Comparison of ENCODE assay signal across 9 cellular contexts in the genomic region with DNA sequence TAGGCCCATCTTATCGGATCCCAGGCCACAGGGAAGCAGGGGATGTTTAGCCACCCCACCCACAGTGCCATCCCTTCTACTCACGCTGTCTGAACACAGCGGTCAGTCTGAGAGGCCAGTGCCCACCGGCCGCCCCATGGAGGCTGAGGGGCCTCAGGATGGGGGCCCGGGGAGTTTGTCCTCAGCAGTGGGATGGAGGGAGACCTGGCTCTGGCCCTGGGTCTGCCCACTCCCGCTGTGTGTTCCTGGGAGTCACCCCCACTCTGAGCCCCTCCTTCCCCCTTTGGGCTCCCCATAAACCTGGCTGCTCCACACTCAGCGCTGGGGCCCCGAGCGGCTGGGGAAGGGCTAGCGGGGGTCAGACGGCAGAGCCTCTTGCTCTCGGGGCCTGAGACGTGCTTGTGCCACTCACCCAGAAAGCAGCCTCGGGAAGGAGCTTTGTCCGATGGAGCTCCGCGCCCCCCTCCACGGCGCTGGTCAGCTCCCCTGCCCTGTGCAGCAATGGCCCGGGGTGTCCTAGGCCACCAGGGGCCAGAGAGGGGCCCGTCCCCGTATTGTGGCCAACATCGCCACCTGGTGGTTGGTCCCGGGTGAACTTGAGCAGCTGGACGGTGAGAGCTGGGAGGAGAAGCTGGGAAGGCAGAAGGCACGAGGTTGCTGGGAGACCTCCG. TPM values are rescaled to one million over a fixed set of nuclear protein-coding genes. Genes with fewer than 3 reads are reported as not detected.
DNase-seq lines count a peak whose midpoint lies in the region; ATAC-seq and TF ChIP-seq lines count a peak whose summit lies in the region.
"Had no signal": no experiment of that assay in that cellular context is flagged by ENCODE, and none has a peak within 500 bp of the region (broad histone marks: within the 10 kb centered on the region; RNA-seq: fewer than 3 reads in every experiment).

No MANE protein-coding gene starts in this region.

- H2BK5ac ChIP-seq in neuronal stem cell (ENCODE audit: low read length), result no peak overlapping the region

- peak overlapping the region; percentile 85 for H3K18ac ChIP-seq in neuronal stem cell (ENCODE audit: low read length)

- peak overlapping the region; percentile 53 for H2BK15ac ChIP-seq in neuronal stem cell (ENCODE audit: low read length)

- H3K79me1 ChIP-seq in neuronal stem cell (ENCODE audit: low read depth, low read length), result no peaks in the 10 kb centered on the region

- no CpG with 5 or more reads among the region's 28 CpGs for WGBS in neuronal stem cell (ENCODE audit: extremely low coverage in 2 of 2, insufficient read length in 2 of 2, insufficient replicate concordance in 1 of 2), 2 donors

- H4K8ac ChIP-seq in neuronal stem cell (ENCODE audit: low read depth, low read length), result no peak overlapping the region

- peaks cover 10 to 12% of the 10 kb centered on the region in 2 donors for H3K4me1 ChIP-seq in neuronal stem cell (ENCODE audit: control insufficient read depth in 2 of 2, insufficient read depth in 1 of 2, low read depth in 1 of 2, low read length in 2 of 2)

- ATAC-seq in HG03354 (IDR thresholded peaks at IDR 0.05; ENCODE audit: poor library complexity, severe bottlenecking, unreplicated experiment), result no peak

- POLR2A ChIA-PET in AG04449 (lab: Yijun Ruan, JAX), result no interaction called here

- no peaks in the 10 kb centered on the region for H3K9me3 ChIP-seq in neuronal stem cell (replicated peaks in 1 of 2; ENCODE audit: control insufficient read depth in 2 of 2, insufficient read depth in 1 of 2, low read depth in 1 of 2, low read length in 2 of 2)

- peaks cover 0 to 24% (median 7%) of the 10 kb centered on the region in 3 experiments for H3K27me3 ChIP-seq in neuronal stem cell (ENCODE audit: control insufficient read depth in 3 of 3, insufficient read depth in 3 of 3, low read depth in 1 of 3, low read length in 3 of 3)

- H2BK120ac ChIP-seq in neuronal stem cell (ENCODE audit: low read depth, low read length), result no peak overlapping the region

- H4K91ac ChIP-seq in neuronal stem cell (ENCODE audit: low read depth, low read length, poor library complexity), result no peak overlapping the region

- H3K27ac ChIP-seq in neuronal stem cell (replicated peaks; ENCODE audit: low read length), result no peak overlapping the region
- H3K27ac ChIP-seq: epithelial cell of prostate had no signal

- DNase-seq in AG04449 (ENCODE audit: low read depth, low spot score) (no peak), NCI-H226 (peak; percentile 33), fibroblast of peridontal ligament (ENCODE audit: extremely low read depth) (peak; percentile 54), neuronal stem cell (ENCODE audit: low spot score) (peak; percentile 77), NK-92 (lab: John Stamatoyannopoulos, UW; ENCODE audit: unreplicated experiment) (no peak)
- peak; percentile 14 to 44 (median 19) for DNase-seq in activated CD8-positive, alpha-beta memory T cell treated with anti-CD3 and anti-CD28 coated beads for 48 hours (ENCODE audit: low read depth in 2 of 3, low spot score in 2 of 3)

- H2BK12ac ChIP-seq in neuronal stem cell (ENCODE audit: low read length), result no peak overlapping the region

- no peak overlapping the region for H3K4ac ChIP-seq in neuronal stem cell (ENCODE audit: low read length)

- H3K4me2 ChIP-seq in neuronal stem cell (ENCODE audit: insufficient read depth, low read length, poor library complexity, severe bottlenecking), result no peak overlapping the region

- H3K36me3 ChIP-seq in neuronal stem cell (replicated peaks in 1 of 2; ENCODE audit: control insufficient read depth in 2 of 2, insufficient read depth in 2 of 2, low read length in 2 of 2), result no peaks in the 10 kb centered on the region

- no peak overlapping the region for H3K14ac ChIP-seq in neuronal stem cell (ENCODE audit: low read length)

- peak overlapping the region; percentile 96 for H2AK5ac ChIP-seq in neuronal stem cell (ENCODE audit: low read depth, low read length)

- CTCF ChIA-PET in AG04449 (lab: Yijun Ruan, JAX), result interaction anchor here (0.5 to 11.0 kb wide), 57 partner anchors 8 to 340 kb away, joined by 3 to 235 read pairs (median 5); a partner anchor contains a TSS

- H2AFZ ChIP-seq in neuronal stem cell (ENCODE audit: low read length), result peak overlapping the region; percentile 37

- H3K4me3 ChIP-seq in AG04449 (ENCODE audit: low read depth, low read length), result no peak overlapping the region
- H3K4me3 ChIP-seq in neuronal stem cell (ENCODE audit: low read length in 2 of 2), result no peak overlapping the region

- H3K9ac ChIP-seq in neuronal stem cell (ENCODE audit: low read depth, low read length, poor library complexity), result peak overlapping the region; percentile 32

- TF ChIP-seq CTCF in AG04449 (IDR thresholded peaks at IDR 0.05; ENCODE audit: insufficient read depth, low read length, missing control alignments) (peak; percentile 83), GM12873 (IDR thresholded peaks at IDR 0.05; ENCODE audit: insufficient read depth, low read depth, low read length, missing control alignments) (peak; percentile 73)

- H3K23ac ChIP-seq in neuronal stem cell (ENCODE audit: low read depth, low read length, poor library complexity), result peak overlapping the region; percentile 99

RNA-seq across cellular contexts. Expression of a gene that starts 10.9 kb away (rescaled TPM):
- polyA plus RNA-seq in neuronal stem cell (2013, experiment 1 of 2), result 0.03 TPM
- 0.07 TPM for polyA plus RNA-seq in neuronal stem cell (2013, experiment 2 of 2)

RNA-seq across cellular contexts. Expression of a gene that starts 59.0 kb away (rescaled TPM):
- 0.82 TPM for polyA plus RNA-seq in neuronal stem cell (2013, experiment 1 of 2)
- 0.89 TPM for polyA plus RNA-seq in neuronal stem cell (2013, experiment 2 of 2)

Comparison
In these comparisons a context has a peak if more than half of its experiments do, and no peak if none do; other contexts are left out.
1. DNase-seq: peak in NCI-H226 (single experiment), activated CD8-positive, alpha-beta memory T cell treated with anti-CD3 and anti-CD28 coated beads for 48 hours (3 of 3), fibroblast of peridontal ligament (single experiment) and neuronal stem cell (single experiment); none in AG04449 (single experiment) and NK-92 (single experiment).